ENCODE assay signal across 1 cellular context in genomic region chr9:121604242-121604641, GRCh38.
TF ChIP-seq lines count a peak whose summit lies in the region.

No MANE protein-coding gene starts in this region.

TF ChIP-seq in IMR-90, 13 proteins besides CTCF, POLR2A, EP300 and RAD21 (continued from another document):
- TF ChIP-seq ELK1 (IDR thresholded peaks at IDR 0.05; ENCODE audit: borderline replicate concordance, low read depth, low read length): no peak
- TF ChIP-seq FOS (IDR thresholded peaks at IDR 0.05; ENCODE audit: low read depth, low read length): no peak
- TF ChIP-seq CHD1 (IDR thresholded peaks at IDR 0.05; ENCODE audit: low read depth, low read length): no peak
